In the genomic region with DNA sequence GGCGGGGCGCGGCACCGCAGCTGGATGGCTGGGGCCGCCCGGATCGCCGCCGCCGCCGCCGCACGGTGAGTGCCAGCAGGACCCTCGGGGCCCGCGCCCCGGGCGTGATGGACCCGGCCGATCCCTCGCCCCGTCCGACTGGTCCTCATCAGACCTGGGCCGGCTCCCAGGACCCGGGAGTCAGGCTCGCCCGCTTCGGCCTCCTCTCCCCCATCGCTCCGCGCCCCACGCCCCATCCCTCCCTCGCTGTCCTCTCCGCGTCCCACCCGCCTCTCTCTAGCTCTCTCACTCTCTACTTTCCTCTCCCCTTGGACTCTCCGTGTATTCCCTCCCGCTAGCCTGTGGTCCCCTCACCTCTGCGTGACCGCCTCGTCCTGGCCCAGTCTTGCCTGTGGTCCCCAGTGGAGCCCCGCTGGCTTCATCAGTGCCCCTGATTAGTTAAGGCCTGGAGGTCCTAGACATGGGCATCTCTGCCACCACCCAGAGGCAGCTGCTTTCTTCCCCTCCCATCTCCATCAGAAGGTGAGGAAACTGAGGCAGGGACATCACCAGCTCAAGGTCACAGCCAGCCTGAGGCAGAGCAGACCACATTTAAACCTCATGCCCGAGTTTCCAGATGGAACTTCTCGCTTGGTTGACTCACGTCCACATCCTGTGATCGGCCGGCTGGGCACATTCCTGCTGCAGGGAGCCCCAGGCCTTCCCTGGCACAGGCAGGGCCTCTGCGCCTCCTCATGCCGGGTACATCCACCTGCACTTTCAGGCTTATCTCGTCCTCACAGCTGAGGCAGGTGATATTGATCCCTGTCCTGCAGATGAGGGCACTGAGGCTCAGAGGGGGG, we compare ENCODE assay signal across 8 cellular contexts. TPM values are rescaled to one million over a fixed set of nuclear protein-coding genes. Genes with fewer than 3 reads are reported as not detected.
DNase-seq lines count a peak whose midpoint lies in the region; ATAC-seq and TF ChIP-seq lines count a peak whose summit lies in the region.

No MANE protein-coding gene starts in this region.

- H3K27me3 Mint-ChIP-seq in activated CD4-positive, alpha-beta memory T cell treated with anti-CD3 and anti-CD28 coated beads for 36 hours = no peaks in the 10 kb centered on the region

- H3K27me3 ChIP-seq in DND-41 (ENCODE audit: insufficient read depth, low read length, poor library complexity) (no peaks in the 10 kb centered on the region), osteoblast (ENCODE audit: insufficient read depth, low read length) (no peaks in the 10 kb centered on the region)

- no peaks in the 10 kb centered on the region for H3K9me3 Mint-ChIP-seq in activated CD4-positive, alpha-beta memory T cell treated with anti-CD3 and anti-CD28 coated beads for 36 hours

- H3K36me3 ChIP-seq in DND-41 (ENCODE audit: insufficient read depth, low read length) = peaks cover 16% of the 10 kb centered on the region
- H3K36me3 ChIP-seq in osteoblast (ENCODE audit: insufficient read depth, low read length) = peaks cover 21% of the 10 kb centered on the region

- peak overlapping the region; percentile 65 for H3K9ac ChIP-seq in DND-41 (ENCODE audit: low read depth, low read length)

- peak overlapping the region; percentile 64 to 72; a peak in 3 of 4 replicates for H3K4me3 ChIP-seq in DND-41 (ENCODE audit: low read depth in 1 of 2, low read length in 2 of 2)
- H3K4me3 ChIP-seq in fibroblast of villous mesenchyme (ENCODE audit: low read depth, low read length) = peak overlapping the region; percentile 93
- H3K4me3 ChIP-seq in osteoblast (ENCODE audit: insufficient read depth, low read length) = peak overlapping the region; percentile 99

- peaks cover 17% of the 10 kb centered on the region for H3K4me1 Mint-ChIP-seq in activated CD4-positive, alpha-beta memory T cell treated with anti-CD3 and anti-CD28 coated beads for 36 hours (ENCODE audit: low read depth)

- H3K4me1 ChIP-seq in DND-41 (ENCODE audit: insufficient read depth, low read length) (peaks cover 27% of the 10 kb centered on the region), osteoblast (ENCODE audit: insufficient read depth, low read length) (peaks cover 39% of the 10 kb centered on the region)

- H4K20me1 ChIP-seq in DND-41 (ENCODE audit: insufficient read depth, low read length) (no peaks in the 10 kb centered on the region), osteoblast (ENCODE audit: insufficient read depth, low read length) (peaks cover 27% of the 10 kb centered on the region)

- CTCF ChIA-PET in activated CD4-positive, alpha-beta memory T cell treated with anti-CD3 and anti-CD28 coated beads for 36 hours (lab: Charles Lee) = interaction anchor here (0.9 to 7.0 kb wide), 8 partner anchors 15 to 445 kb away, joined by 3 to 121 read pairs (median 3); partner anchors contain the start of genes PSMC3 and PTPMT1

- peak overlapping the region; percentile 67 for H3K27ac ChIP-seq in DND-41 (ENCODE audit: low read length)
- peak overlapping the region; percentile 98 for H3K27ac ChIP-seq in osteoblast (ENCODE audit: low read depth, low read length)

- no peak for DNase-seq in DND-41
- peak; percentile 32 for DNase-seq in activated CD4-positive, alpha-beta memory T cell treated with anti-CD3 and anti-CD28 coated beads for 36 hours
- peak; percentile 89 for DNase-seq in fibroblast of villous mesenchyme (ENCODE audit: low read depth)
- DNase-seq in osteoblast (ENCODE audit: insufficient read length, low spot score, missing footprints) = peak; percentile 99
- DNase-seq in cerebellar nuclear complex (lab: John Stamatoyannopoulos, UW) = no peak
- no peak for DNase-seq in NCI-H510A (lab: John Stamatoyannopoulos, UW)

- H2AFZ ChIP-seq in DND-41 (ENCODE audit: low read depth, low read length) (peak overlapping the region; percentile 79), osteoblast (ENCODE audit: low read length) (peak overlapping the region; percentile 83)

- peak overlapping the region; percentile 82 for H3K4me3 Mint-ChIP-seq in activated CD4-positive, alpha-beta memory T cell treated with anti-CD3 and anti-CD28 coated beads for 36 hours

- no peaks in the 10 kb centered on the region for H3K36me3 Mint-ChIP-seq in activated CD4-positive, alpha-beta memory T cell treated with anti-CD3 and anti-CD28 coated beads for 36 hours

- H3K9me3 ChIP-seq in DND-41 (ENCODE audit: insufficient read depth, low read length, severe bottlenecking) = no peaks in the 10 kb centered on the region
- no peaks in the 10 kb centered on the region for H3K9me3 ChIP-seq in osteoblast (ENCODE audit: low read depth, low read length)

- ATAC-seq in DND-41 (ENCODE audit: insufficient read depth, low read depth) (peak; percentile 4; the same call in 2 of the 3 replicates), HG03060 (IDR thresholded peaks at IDR 0.05; ENCODE audit: low read depth, unreplicated experiment) (peak; percentile 2), HG03175 (IDR thresholded peaks at IDR 0.05; ENCODE audit: unreplicated experiment) (no peak)

- no peak for TF ChIP-seq CTCF in DND-41 (IDR thresholded peaks at IDR 0.05; ENCODE audit: borderline replicate concordance, extremely low read depth, low read length, poor library complexity, severe bottlenecking)
- no peak for TF ChIP-seq CTCF in fibroblast of villous mesenchyme (IDR thresholded peaks at IDR 0.05; ENCODE audit: insufficient read depth, low read depth, low read length)
- TF ChIP-seq CTCF in osteoblast (IDR thresholded peaks at IDR 0.05; ENCODE audit: extremely low read depth, low read depth, low read length) = no peak

- H3K79me2 ChIP-seq in DND-41 (ENCODE audit: insufficient read depth, low read length) (peaks cover 9% of the 10 kb centered on the region), osteoblast (ENCODE audit: insufficient read depth, low read length) (peaks cover 37% of the 10 kb centered on the region)

- H3K27ac Mint-ChIP-seq in activated CD4-positive, alpha-beta memory T cell treated with anti-CD3 and anti-CD28 coated beads for 36 hours = peak overlapping the region; percentile 83

- intact Hi-C loops in activated CD4-positive, alpha-beta memory T cell treated with anti-CD3 and anti-CD28 coated beads for 36 hours (cut with micrococcal nuclease) = loop anchor here (1.0 to 2.0 kb wide), 5 partner anchors 15 to 232 kb away; partner anchors contain the start of genes ARFGAP2 and PSMC3

- POLR2A ChIA-PET in activated CD4-positive, alpha-beta memory T cell treated with anti-CD3 and anti-CD28 coated beads for 36 hours (lab: Charles Lee) = interaction anchor here (1.3 to 2.4 kb wide), 4 partner anchors 17 to 194 kb away, joined by 3 to 9 read pairs (median 6); partner anchors contain the start of genes ACP2, DDB2 and PSMC3

- H3K4me2 ChIP-seq in DND-41 (ENCODE audit: insufficient read depth, low read length) (peak overlapping the region; percentile 76), osteoblast (ENCODE audit: insufficient read depth, low read length) (peak overlapping the region; percentile 100)

RNA-seq across cellular contexts. Expression of gene SLC39A13, which starts 0.4 kb away (rescaled TPM):
- total RNA-seq in activated CD4-positive, alpha-beta memory T cell treated with anti-CD3 and anti-CD28 coated beads for 36 hours = 10 to 100 TPM; 17.7 to 18.0 TPM
- total RNA-seq in fibroblast of villous mesenchyme (73.0 and 83.4 TPM in 2 replicates), osteoblast (52.5 and 78.9 TPM in 2 replicates)

RNA-seq across cellular contexts. Expression of gene PSMC3, which starts 17.4 kb away (rescaled TPM):
- total RNA-seq in activated CD4-positive, alpha-beta memory T cell treated with anti-CD3 and anti-CD28 coated beads for 36 hours = 100 to 1,000 TPM; 143 to 148 TPM
- total RNA-seq in fibroblast of villous mesenchyme (150 and 163 TPM in 2 replicates), osteoblast (121 and 124 TPM in 2 replicates)

RNA-seq across cellular contexts. Expression of gene SPI1, which starts 30.5 kb away (rescaled TPM):
- total RNA-seq in activated CD4-positive, alpha-beta memory T cell treated with anti-CD3 and anti-CD28 coated beads for 36 hours = not detected
- total RNA-seq in fibroblast of villous mesenchyme = not detected in 2 replicates
- not detected in 2 replicates for total RNA-seq in osteoblast

RNA-seq across cellular contexts. Expression of gene RAPSN, which starts 40.1 kb away (rescaled TPM):
- under 1 TPM in 1 of 2 experiments, not detected in 1; 0.22 TPM for total RNA-seq in activated CD4-positive, alpha-beta memory T cell treated with anti-CD3 and anti-CD28 coated beads for 36 hours
- total RNA-seq in fibroblast of villous mesenchyme = under 0.01 and 0.43 TPM in 2 replicates
- 0.29 and 0.36 TPM in 2 replicates for total RNA-seq in osteoblast

RNA-seq across cellular contexts. Expression of gene MYBPC3, which starts 56.3 kb away (rescaled TPM):
- total RNA-seq in activated CD4-positive, alpha-beta memory T cell treated with anti-CD3 and anti-CD28 coated beads for 36 hours = not detected
- not detected in 2 replicates for total RNA-seq in fibroblast of villous mesenchyme
- not detected in 2 replicates for total RNA-seq in osteoblast

Comparison
In these comparisons a context has a peak if more than half of its experiments do, and no peak if none do; other contexts are left out.
1. DNase-seq: peak in activated CD4-positive, alpha-beta memory T cell treated with anti-CD3 and anti-CD28 coated beads for 36 hours (single experiment), fibroblast of villous mesenchyme (single experiment) and osteoblast (single experiment); none in DND-41 (single experiment), cerebellar nuclear complex (0 of 2) and NCI-H510A (single experiment).
2. Peak in every context shown above with its lines, with median percentiles within 50 percentile points of each other: H3K4me3 ChIP-seq.